12 cellular contexts compared by ENCODE assay signal in genomic region chr11:46305295-46305694, GRCh38. TPM values are rescaled to one million over a fixed set of nuclear protein-coding genes. Genes with fewer than 3 reads are reported as not detected.
DNase-seq lines count a peak whose midpoint lies in the region; ATAC-seq and TF ChIP-seq lines count a peak whose summit lies in the region.
"Had no signal": no experiment of that assay in that cellular context is flagged by ENCODE, and none has a peak within 500 bp of the region (broad histone marks: within the 10 kb centered on the region; RNA-seq: fewer than 3 reads in every experiment).

No MANE protein-coding gene starts in this region.

- ATAC-seq in GM18867 (IDR thresholded peaks at IDR 0.05; ENCODE audit: unreplicated experiment) (no peak), GM19023 (IDR thresholded peaks at IDR 0.05; ENCODE audit: unreplicated experiment) (no peak)

- H3K9me3 ChIP-seq in PC-9 (ENCODE audit: insufficient read depth, low read depth), result no peaks in the 10 kb centered on the region

- no peak overlapping the region for H3K27ac Mint-ChIP-seq in immature natural killer cell
- H3K27ac Mint-ChIP-seq: activated B cell treated with CpG ODN at 0.5 μM for 24 hours, endodermal cell had no signal

- H3K4me1 Mint-ChIP-seq in immature natural killer cell, result peaks cover 5 to 11% of the 10 kb centered on the region in 2 donors

- no peaks in the 10 kb centered on the region for H3K36me3 Mint-ChIP-seq in immature natural killer cell

- intact Hi-C loops in PC-9 (cut with micrococcal nuclease; ENCODE audit: unreplicated experiment), result no loop called here

- H3K36me3 ChIP-seq in H7 (replicated peaks; ENCODE audit: control insufficient read depth, insufficient read depth, low read length) (peaks cover 1% of the 10 kb centered on the region), PC-9 (ENCODE audit: low read depth) (no peaks in the 10 kb centered on the region)

- no peak overlapping the region for H2AFZ ChIP-seq in PC-9

- POLR2A ChIA-PET in PC-9 (lab: Charles Lee; ENCODE audit: unreplicated experiment), result no interaction called here

- CTCF ChIA-PET in PC-9 (lab: Charles Lee), result no interaction called here

- DNase-seq in AG10803 (ENCODE audit: low read depth) (no peak), H7 (peak; percentile 64), PC-9 (peak in 1 of 2 experiments; percentile 47), epithelial cell of esophagus (ENCODE audit: low read depth) (peak; percentile 65), NCI-H1694 treated with DMSO at 0.1 percent for 48 hours (lab: John Stamatoyannopoulos, UW) (no peak), immature natural killer cell (no peak)
- DNase-seq: activated B cell treated with CpG ODN at 0.5 μM for 24 hours; activated effector memory CD4-positive, alpha-beta T cell treated with anti-CD3 and anti-CD28 coated beads, Interleukin-2, amount 50 U/mL, for 16 hours; endodermal cell; kidney had no signal

- H4K20me1 ChIP-seq in PC-9 (ENCODE audit: insufficient read depth), result no peaks in the 10 kb centered on the region

- no peaks in the 10 kb centered on the region for H3K79me2 ChIP-seq in PC-9 (ENCODE audit: low read depth)

- H3K4me3 ChIP-seq in AG10803 (ENCODE audit: low read length), result no peak overlapping the region
- H3K4me3 ChIP-seq in H7 (ENCODE audit: insufficient read depth, low read depth, low read length), result no peak overlapping the region
- H3K4me3 ChIP-seq in PC-9, result no peak overlapping the region
- no peak overlapping the region for H3K4me3 ChIP-seq in epithelial cell of esophagus (ENCODE audit: low read length)

- H3F3A ChIP-seq in PC-9 (ENCODE audit: insufficient read depth, low read depth), result peaks cover 27% of the 10 kb centered on the region; the same call in 1 of the 2 replicates

- no peak overlapping the region for H3K4me2 ChIP-seq in PC-9

- peaks cover 31% of the 10 kb centered on the region for H3K4me1 ChIP-seq in PC-9 (replicated peaks; ENCODE audit: insufficient read depth)

- TF ChIP-seq CTCF in AG10803 (conservative IDR thresholded peaks at IDR 0.05; ENCODE audit: low read length) (peak; percentile 30), PC-9 (conservative IDR thresholded peaks at IDR 0.05) (peak; percentile 41), epithelial cell of esophagus (IDR thresholded peaks at IDR 0.05; ENCODE audit: insufficient read depth, low read depth, low read length, missing control alignments) (peak; percentile 40)

- H3K27me3 ChIP-seq in H7 (ENCODE audit: control insufficient read depth, insufficient read depth, low read length), result no peaks in the 10 kb centered on the region
- no peaks in the 10 kb centered on the region for H3K27me3 ChIP-seq in PC-9 (ENCODE audit: insufficient read depth, low read depth)

- H3K9me3 Mint-ChIP-seq in immature natural killer cell, result no peaks in the 10 kb centered on the region
- H3K9me3 Mint-ChIP-seq: activated B cell treated with CpG ODN at 0.5 μM for 24 hours, endodermal cell had no signal

- no peaks in the 10 kb centered on the region for H3K9me2 ChIP-seq in PC-9 (ENCODE audit: insufficient read depth)

- peaks cover 1 to 6% (median 3%) of the 10 kb centered on the region in 3 donors for H3K27me3 Mint-ChIP-seq in immature natural killer cell (ENCODE audit: low read depth in 3 of 3)

- BruUV-seq in PC-9 (replicated peaks; lab: Mats Ljungman, UMichigan), result no TSS peak

- no peak overlapping the region for H3K27ac ChIP-seq in PC-9

- H3K4me3 Mint-ChIP-seq in immature natural killer cell, result no peak overlapping the region
- H3K4me3 Mint-ChIP-seq: activated B cell treated with CpG ODN at 0.5 μM for 24 hours, endodermal cell had no signal

RNA-seq across cellular contexts. Expression of gene CREB3L1, which starts 27.8 kb away (rescaled TPM):
- total RNA-seq in H7 (2014; rRNA removed; shearing (Covaris generic)), result 1.6 and 5.0 TPM in 2 replicates
- 1.3 and 3.1 TPM in 2 replicates for total RNA-seq in PC-9 (2021)
- polyA plus RNA-seq in immature natural killer cell, result not detected
- total RNA-seq: activated B cell treated with CpG ODN at 0.5 μM for 24 hours had no signal

RNA-seq across cellular contexts. Expression of gene DGKZ, which starts 42.0 kb away (rescaled TPM):
- 80.8 and 109 TPM in 2 replicates for total RNA-seq in H7 (2014; rRNA removed; shearing (Covaris generic))
- 49.3 and 67.5 TPM in 2 replicates for total RNA-seq in PC-9 (2021)
- polyA plus RNA-seq in immature natural killer cell, result 100 to 1,000 TPM in 1 of 3 donors, 10 to 100 TPM in 2; 40.7 to 120 (median 63.6) TPM

Comparison
In these comparisons a context has a peak if more than half of its experiments do, and no peak if none do; other contexts are left out.
1. DNase-seq: peak in H7 (single experiment) and epithelial cell of esophagus (single experiment); none in AG10803 (single experiment), NCI-H1694 treated with DMSO at 0.1 percent for 48 hours (single experiment) and immature natural killer cell (0 of 3).
2. Peak in every context shown above with its lines, with median percentiles within 50 percentile points of each other: CTCF ChIP-seq.